In the genomic region with DNA sequence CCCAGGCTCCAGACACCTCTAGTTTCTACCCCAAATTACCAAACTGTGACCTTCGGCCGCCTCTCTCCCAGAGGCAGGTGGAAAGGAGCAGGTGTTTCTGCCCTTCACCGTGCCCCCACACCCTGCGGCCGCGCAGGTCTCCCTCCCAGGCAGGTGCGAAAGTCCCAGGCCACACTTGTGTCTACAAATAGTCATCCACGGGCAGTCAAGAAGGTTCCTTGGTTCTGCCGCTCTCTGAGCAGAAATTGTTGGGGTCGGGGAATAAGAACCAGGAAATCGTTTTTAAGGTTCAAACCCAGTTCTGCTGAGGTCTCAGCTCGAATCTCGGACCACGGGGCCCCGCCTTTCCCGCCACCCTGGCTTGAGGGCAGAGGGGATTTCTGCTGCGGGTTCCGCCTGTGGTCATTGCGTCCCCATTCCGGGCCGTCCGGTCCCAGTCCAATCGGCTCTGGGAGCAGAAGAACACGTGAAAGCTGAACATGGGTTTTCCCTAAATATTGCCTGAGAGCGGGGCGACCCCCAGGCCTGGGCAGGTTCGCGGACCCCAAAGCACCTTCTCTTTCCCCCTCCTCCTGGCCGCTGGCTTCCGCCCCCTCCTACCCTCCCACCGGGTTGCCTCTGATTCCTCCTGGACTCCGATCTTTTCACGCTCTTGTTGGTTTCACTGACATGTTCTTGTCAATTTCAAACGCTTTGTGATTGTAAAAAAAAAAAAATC, we compare ENCODE assay signal across 8 cellular contexts. TPM values are rescaled to one million over a fixed set of nuclear protein-coding genes. Genes with fewer than 3 reads are reported as not detected.
DNase-seq lines count a peak whose midpoint lies in the region; ATAC-seq and TF ChIP-seq lines count a peak whose summit lies in the region.

No MANE protein-coding gene starts in this region.

- H3K9me3 Mint-ChIP-seq in chondrocyte (ENCODE audit: low read depth) = no peaks in the 10 kb centered on the region

- WGBS in lung, 2 donors = 1% methylated on average over 34 of the region's 34 CpGs
- 2% methylated on average over 34 of the region's 34 CpGs; no CpG with 5 or more reads in 1 of the 2 donors for whole genome bisulfite sequencing in transverse colon (ENCODE audit: low coverage in 1 of 2), 2 donors

- peaks cover 2% of the 10 kb centered on the region for H3K36me3 Mint-ChIP-seq in chondrocyte (ENCODE audit: low read depth)

- H3K36me3 ChIP-seq in OCI-LY3 (replicated peaks; ENCODE audit: low read depth, low read length) (peaks cover 42% of the 10 kb centered on the region), lung (ENCODE audit: control insufficient read depth in 2 of 2, insufficient read depth in 2 of 2, low read length in 2 of 2) (no peaks in the 10 kb centered on the region), transverse colon (no peaks in the 10 kb centered on the region)

- H3K27me3 ChIP-seq in OCI-LY3 (ENCODE audit: low read depth, low read length) (peaks cover 16% of the 10 kb centered on the region), lung (ENCODE audit: control insufficient read depth, insufficient read depth) (no peaks in the 10 kb centered on the region), transverse colon (peaks cover 52% of the 10 kb centered on the region)

- TF ChIP-seq CTCF in OCI-LY3 (IDR thresholded peaks at IDR 0.05; ENCODE audit: low read depth, low read length) = no peak
- no peak for TF ChIP-seq CTCF in chondrocyte (IDR thresholded peaks at IDR 0.05)
- no peak for TF ChIP-seq CTCF in lung (IDR thresholded peaks at IDR 0.05; ENCODE audit: control extremely low read depth, extremely low read depth)
- peak in 1 of 5 experiments; percentile 15 for TF ChIP-seq CTCF in transverse colon (IDR thresholded peaks at IDR 0.05)

- H3K27ac ChIP-seq in OCI-LY3 (ENCODE audit: low read length) = peak overlapping the region; percentile 74
- H3K27ac ChIP-seq in lung (ENCODE audit: low read depth in 1 of 2, low read length in 1 of 2) = peak overlapping the region; percentile 79 to 99
- H3K27ac ChIP-seq in transverse colon = peak overlapping the region; percentile 96 to 99 (median 98)

- peaks cover 29% of the 10 kb centered on the region for H4K20me1 ChIP-seq in OCI-LY3 (ENCODE audit: insufficient read depth, low read length)

- peak overlapping the region; percentile 90 for H3K4me3 Mint-ChIP-seq in chondrocyte (ENCODE audit: unreplicated experiment)

- DNase-seq in activated naive CD4-positive, alpha-beta T cell treated with Interleukin-2 at 50 U/mL for 16 hours = peak; percentile 21
- DNase-seq in activated naive CD4-positive, alpha-beta T cell (lab: John Stamatoyannopoulos, UW) = no peak
- DNase-seq in chondrocyte (ENCODE audit: low spot score) (no peak), lung (ENCODE audit: low spot score) (peak; percentile 36), transverse colon (peak; percentile 55)

- peak overlapping the region; percentile 97 for H3K27ac Mint-ChIP-seq in chondrocyte (ENCODE audit: unreplicated experiment)

- H3K9ac ChIP-seq in OCI-LY3 (ENCODE audit: low read length) = peak overlapping the region; percentile 92

- peaks cover 55% of the 10 kb centered on the region for H3K4me1 Mint-ChIP-seq in chondrocyte (ENCODE audit: low read depth)

- H3K27me3 Mint-ChIP-seq in chondrocyte (ENCODE audit: low read depth) = peaks cover 27% of the 10 kb centered on the region

- in situ Hi-C loops in transverse colon (cut with MboI; ENCODE audit: low pct_ligation_motif_present in 1 of 4, low pct_unique_long_range_greater_than_20kb in 1 of 4, low sequenced_read_pairs in 3 of 4) = no loop called here

- H3K9me3 ChIP-seq in OCI-LY3 (ENCODE audit: insufficient read depth, low read length) (no peaks in the 10 kb centered on the region), lung (ENCODE audit: control insufficient read depth in 2 of 2, insufficient read depth in 1 of 2, low read length in 1 of 2) (peaks cover 0 to 2% of the 10 kb centered on the region in 2 donors), transverse colon (no peaks in the 10 kb centered on the region)

- intact Hi-C loops in transverse colon (cut with DNase I; ENCODE audit: low total_unique reads) = no loop called here

- H3K4me3 ChIP-seq in OCI-LY3 (ENCODE audit: low read length) = peak overlapping the region; percentile 95
- H3K4me3 ChIP-seq in lung = peak overlapping the region; percentile 50
- H3K4me3 ChIP-seq in transverse colon = peak overlapping the region; percentile 61 to 87 (median 79)

- no peak overlapping the region for H2AFZ ChIP-seq in OCI-LY3 (ENCODE audit: low read depth, low read length)

- peak overlapping the region; percentile 88 for H3K4me2 ChIP-seq in OCI-LY3 (ENCODE audit: low read length)

- no peak for TF ChIP-seq POLR2A in transverse colon (IDR thresholded peaks at IDR 0.05)

- ATAC-seq in lung (ENCODE audit: insufficient read depth, low FRiP score) (no peak), HG03135 (IDR thresholded peaks at IDR 0.05; ENCODE audit: unreplicated experiment) (no peak), GM18498 (IDR thresholded peaks at IDR 0.05; ENCODE audit: unreplicated experiment) (no peak)

- H3K79me2 ChIP-seq in OCI-LY3 (ENCODE audit: low read length) = peaks cover 55% of the 10 kb centered on the region

- no peak for TF ChIP-seq EP300 in transverse colon (IDR thresholded peaks at IDR 0.05; ENCODE audit: low read depth)

- H3K4me1 ChIP-seq in OCI-LY3 (ENCODE audit: low read length) (peaks cover 43% of the 10 kb centered on the region), lung (ENCODE audit: control insufficient read depth in 2 of 2, insufficient read depth in 2 of 2, low read length in 2 of 2) (peaks cover 9 to 15% of the 10 kb centered on the region in 2 donors), transverse colon (peaks cover 0 to 37% (median 34%) of the 10 kb centered on the region in 4 donors)

RNA-seq across cellular contexts. Expression of a gene that starts 1.2 kb away (rescaled TPM):
- total RNA-seq in chondrocyte (3.5 to 54.5 TPM (median 50.2 TPM) in 3 replicates), lung (10 to 100 TPM; 15.9 to 44.1 TPM), transverse colon (10 to 100 TPM in 3 of 4 donors, 1 to 10 TPM in 1; 7.8 to 84.8 (median 46.1) TPM)
- polyA plus RNA-seq in lung = 10 to 100 TPM; 22.3 to 26.5 TPM

Comparison
In these comparisons a context has a peak if more than half of its experiments do, and no peak if none do; other contexts are left out.
1. DNase-seq: peak in activated naive CD4-positive, alpha-beta T cell treated with Interleukin-2 at 50 U/mL for 16 hours (single experiment), lung (single experiment) and transverse colon (single experiment); none in activated naive CD4-positive, alpha-beta T cell (0 of 4) and chondrocyte (single experiment).
2. Peak in every context shown above with its lines, with median percentiles within 50 percentile points of each other: H3K27ac ChIP-seq and H3K4me3 ChIP-seq.